In genomic region chr1:66269222-66269621, GRCh38 we compare ENCODE assay signal across 24 cellular contexts.
DNase-seq lines count a peak whose midpoint lies in the region; ATAC-seq and TF ChIP-seq lines count a peak whose summit lies in the region.
"Had no signal": no experiment of that assay in that cellular context is flagged by ENCODE, and none has a peak within 500 bp of the region (broad histone marks: within the 10 kb centered on the region; RNA-seq: fewer than 3 reads in every experiment).

No MANE protein-coding gene starts in this region.

- no peaks in the 10 kb centered on the region for H3K27me3 Mint-ChIP-seq in activated T-cell treated with anti-CD3 and anti-CD28 coated beads, Interleukin-2, amount 50 U/mL, for 24 hours
- H3K27me3 Mint-ChIP-seq: CD4-positive, CD25-positive, alpha-beta regulatory T cell; IgD-negative memory B cell had no signal

- peak overlapping the region; percentile 42 for H2BK12ac ChIP-seq in trophoblast cell (ENCODE audit: low read length)

- H3K4me1 Mint-ChIP-seq in activated T-cell treated with anti-CD3 and anti-CD28 coated beads, Interleukin-2, amount 50 U/mL, for 24 hours (ENCODE audit: low read depth): peaks cover 66% of the 10 kb centered on the region

- H3K9me3 Mint-ChIP-seq in activated T-cell treated with anti-CD3 and anti-CD28 coated beads, Interleukin-2, amount 50 U/mL, for 24 hours: no peaks in the 10 kb centered on the region
- H3K9me3 Mint-ChIP-seq: H9, IgD-negative memory B cell had no signal

- no peak for TF ChIP-seq RAD21 in SK-N-SH (IDR thresholded peaks at IDR 0.05; ENCODE audit: low read length)

- H3K79me1 ChIP-seq in trophoblast cell (ENCODE audit: low read length): peaks cover 9% of the 10 kb centered on the region

- H3K36me3 ChIP-seq in SK-N-SH (replicated peaks in 1 of 2; ENCODE audit: control insufficient read depth in 1 of 2, insufficient read depth in 2 of 2, low read length in 1 of 2) (no peaks in the 10 kb centered on the region), trophoblast cell (ENCODE audit: control insufficient read depth in 1 of 2, insufficient read depth in 2 of 2, low read length in 2 of 2) (no peaks in the 10 kb centered on the region)
- H3K36me3 ChIP-seq: BE2C, Peyer's patch had no signal

- CTCF ChIA-PET in SK-N-SH (lab: Yijun Ruan, JAX): no interaction called here

- H4K91ac ChIP-seq in trophoblast cell (ENCODE audit: low read depth, low read length): no peak overlapping the region

- no peak overlapping the region for H3K4me2 ChIP-seq in SK-N-SH
- H3K4me2 ChIP-seq in trophoblast cell (ENCODE audit: low read length): no peak overlapping the region

- H3F3A ChIP-seq in SK-N-SH (replicated peaks; ENCODE audit: insufficient read depth): peaks cover 16% of the 10 kb centered on the region

- DNase-seq in SK-N-SH (no peak), caudate nucleus (lab: John Stamatoyannopoulos, UW) (no peak), trophoblast cell (no peak), NCI-H82 (lab: John Stamatoyannopoulos, UW) (no peak), mesenteric fat pad (ENCODE audit: low spot score) (no peak), inferior parietal cortex (ENCODE audit: extremely low spot score) (no peak)
- DNase-seq in activated T-cell treated with anti-CD3 and anti-CD28 coated beads, Interleukin-2, amount 50 U/mL, for 24 hours: no peak
- DNase-seq: BE2C; CD4-positive, CD25-positive, alpha-beta regulatory T cell; COR-L47; DMS 273 treated with DMSO at 0.1 percent for 48 hours; DND-41; H9; Karpas-422; NCI-H1048; NCI-H1436; NCI-H2029; NCI-H345; NCI-H526 treated with DMSO at 0.1 percent for 48 hours; NK-92 treated with Interleukin-12 subunit alpha and Interleukin-12 subunit beta, amount 100 ng/mL, for 24 hours; Peyer's patch had no signal

- H3K36me3 Mint-ChIP-seq in activated T-cell treated with anti-CD3 and anti-CD28 coated beads, Interleukin-2, amount 50 U/mL, for 24 hours (ENCODE audit: low read depth): no peaks in the 10 kb centered on the region
- H3K36me3 Mint-ChIP-seq: CD4-positive, CD25-positive, alpha-beta regulatory T cell; IgD-negative memory B cell had no signal

- H3K27ac Mint-ChIP-seq in activated T-cell treated with anti-CD3 and anti-CD28 coated beads, Interleukin-2, amount 50 U/mL, for 24 hours: no peak overlapping the region
- H3K27ac Mint-ChIP-seq: CD4-positive, CD25-positive, alpha-beta regulatory T cell; H9; IgD-negative memory B cell had no signal

- WGBS in SK-N-SH (ENCODE audit: low lambda C conversion rate): 92% methylated on average over 5 of the region's 5 CpGs
- no CpG with 5 or more reads among the region's 5 CpGs for WGBS in trophoblast cell (ENCODE audit: extremely low coverage, insufficient coverage, insufficient read length)

- H3K9me3 ChIP-seq in SK-N-SH (no peaks in the 10 kb centered on the region), trophoblast cell (ENCODE audit: insufficient read depth, low read depth, low read length) (no peaks in the 10 kb centered on the region)
- H3K9me3 ChIP-seq: BE2C, Peyer's patch had no signal

- no peaks in the 10 kb centered on the region for H4K20me1 ChIP-seq in SK-N-SH (ENCODE audit: insufficient read depth)

- H2BK120ac ChIP-seq in trophoblast cell (ENCODE audit: insufficient read depth, low read length, poor library complexity): no peak overlapping the region

- no peak overlapping the region for H3K4me3 Mint-ChIP-seq in activated T-cell treated with anti-CD3 and anti-CD28 coated beads, Interleukin-2, amount 50 U/mL, for 24 hours
- H3K4me3 Mint-ChIP-seq: CD4-positive, CD25-positive, alpha-beta regulatory T cell; H9; IgD-negative memory B cell had no signal

- no peak overlapping the region for H3K18ac ChIP-seq in trophoblast cell (ENCODE audit: low read length)

- POLR2A ChIA-PET in SK-N-SH (lab: Yijun Ruan, JAX): no interaction called here

- H3K27ac ChIP-seq in SK-N-SH (ENCODE audit: low read depth in 2 of 2, low read length in 1 of 2) (peak overlapping the region in 1 of 2 experiments; percentile 75; a peak in 1 of 4 replicates), caudate nucleus (ENCODE audit: low read depth, low read length) (peak overlapping the region; percentile 4), trophoblast cell (ENCODE audit: low read depth, low read length) (no peak overlapping the region)

- H3K9ac ChIP-seq in SK-N-SH (no peak overlapping the region), trophoblast cell (ENCODE audit: low read length) (no peak overlapping the region)

- H2AFZ ChIP-seq in SK-N-SH (ENCODE audit: low read depth) (peak overlapping the region; percentile 36; the same call in 1 of the 2 replicates), trophoblast cell (ENCODE audit: insufficient read depth, low read length, poor library complexity) (no peak overlapping the region)

- H3K4me3 ChIP-seq in SK-N-SH (ENCODE audit: low read depth in 2 of 2, low read length in 1 of 2) (no peak overlapping the region), trophoblast cell (ENCODE audit: low read depth, low read length) (no peak overlapping the region)
- H3K4me3 ChIP-seq: Peyer's patch had no signal

- H4K8ac ChIP-seq in trophoblast cell (ENCODE audit: low read depth, low read length): no peak overlapping the region

- no peak overlapping the region for H2AK5ac ChIP-seq in trophoblast cell (ENCODE audit: low read length)

- H3K27me3 ChIP-seq in SK-N-SH (ENCODE audit: insufficient read depth) (no peaks in the 10 kb centered on the region), trophoblast cell (ENCODE audit: insufficient read depth, low read length) (no peaks in the 10 kb centered on the region)
- H3K27me3 ChIP-seq: BE2C, Peyer's patch had no signal

- no peak for ATAC-seq in SK-N-SH treated with all-trans-retinoic acid at 6 μM for 48 hours
- ATAC-seq: Right ventricle myocardium inferior had no signal

- no peak for TF ChIP-seq EP300 in SK-N-SH (IDR thresholded peaks at IDR 0.05; ENCODE audit: borderline replicate concordance in 1 of 2, low read depth in 1 of 2, low read length in 1 of 2)

- no peak overlapping the region for H2BK5ac ChIP-seq in trophoblast cell (ENCODE audit: low read depth, low read length, poor library complexity)

- H3K14ac ChIP-seq in trophoblast cell (ENCODE audit: low read length): no peak overlapping the region

- H3K4me1 ChIP-seq in SK-N-SH (ENCODE audit: control insufficient read depth in 1 of 2, insufficient read depth in 2 of 2, low read depth in 1 of 2, low read length in 1 of 2) (peaks cover 14 to 46% of the 10 kb centered on the region in 2 experiments; a peak in 3 of 4 replicates), trophoblast cell (ENCODE audit: control insufficient read depth in 1 of 2, insufficient read depth in 2 of 2, low read length in 2 of 2) (peaks cover 5 to 7% of the 10 kb centered on the region in 2 experiments)

- no peak overlapping the region for H4K12ac ChIP-seq in trophoblast cell (ENCODE audit: low read depth, low read length)

- TF ChIP-seq CTCF in SK-N-SH (IDR thresholded peaks at IDR 0.05): no peak

- H3K9me2 ChIP-seq in SK-N-SH: no peaks in the 10 kb centered on the region

- H3K79me2 ChIP-seq in SK-N-SH (ENCODE audit: insufficient read depth): no peaks in the 10 kb centered on the region
- H3K79me2 ChIP-seq in trophoblast cell (ENCODE audit: control insufficient read depth, insufficient read depth, low read length, poor library complexity): no peaks in the 10 kb centered on the region

- H3K4ac ChIP-seq in trophoblast cell (ENCODE audit: low read depth, low read length): no peak overlapping the region

- H3K23ac ChIP-seq in trophoblast cell (ENCODE audit: low read length): no peak overlapping the region

TF ChIP-seq in SK-N-SH, 30 proteins besides CTCF, POLR2A, EP300 and RAD21 (continues in another document):
- TF ChIP-seq FOXJ3 (CRISPR knock-in tag; IDR thresholded peaks at IDR 0.05): no peak
- TF ChIP-seq FOSL2 (IDR thresholded peaks at IDR 0.05; ENCODE audit: borderline replicate concordance, low read depth): no peak
- TF ChIP-seq ELF1 (IDR thresholded peaks at IDR 0.05): no peak
- no peak for TF ChIP-seq USF1 (IDR thresholded peaks at IDR 0.05; ENCODE audit: borderline replicate concordance, low read depth)
- no peak for TF ChIP-seq RCOR1 (IDR thresholded peaks at IDR 0.05; ENCODE audit: low read length)
- TF ChIP-seq RXRA (IDR thresholded peaks at IDR 0.05; ENCODE audit: borderline replicate concordance, low read depth): no peak
- TF ChIP-seq SIN3A (IDR thresholded peaks at IDR 0.05; ENCODE audit: borderline replicate concordance, low read depth, low read length): no peak
- TF ChIP-seq CHD2 (IDR thresholded peaks at IDR 0.05; ENCODE audit: low read length, partially characterized antibody): no peak
- no peak for TF ChIP-seq RFX5 (IDR thresholded peaks at IDR 0.05; ENCODE audit: low read length)
- no peak for TF ChIP-seq TCF12 (IDR thresholded peaks at IDR 0.05)

TF ChIP-seq in SK-N-SH treated with all-trans-retinoic acid at 6 μM for 48 hours, 23 proteins besides CTCF, POLR2A, EP300 and RAD21 (continues in another document):
- TF ChIP-seq OSR1 (CRISPR knock-in tag; IDR thresholded peaks at IDR 0.05): no peak
- TF ChIP-seq ZC3H10 (CRISPR knock-in tag; IDR thresholded peaks at IDR 0.05): no peak
- TF ChIP-seq ESRRG (CRISPR knock-in tag; IDR thresholded peaks at IDR 0.05): no peak
- no peak for TF ChIP-seq ZNF8 (CRISPR knock-in tag; IDR thresholded peaks at IDR 0.05)
- TF ChIP-seq ZNF565 (CRISPR knock-in tag; conservative IDR thresholded peaks at IDR 0.05; ENCODE audit: low read depth): no peak
- no peak for TF ChIP-seq CSDC2 (CRISPR knock-in tag; IDR thresholded peaks at IDR 0.05)
- TF ChIP-seq GLIS3 (CRISPR knock-in tag; IDR thresholded peaks at IDR 0.05): no peak
- TF ChIP-seq RARB (CRISPR knock-in tag; IDR thresholded peaks at IDR 0.05): no peak
- TF ChIP-seq CSRNP3 (CRISPR knock-in tag; IDR thresholded peaks at IDR 0.05): no peak
